Comparison of ENCODE assay signal across 9 cellular contexts in the genomic region with DNA sequence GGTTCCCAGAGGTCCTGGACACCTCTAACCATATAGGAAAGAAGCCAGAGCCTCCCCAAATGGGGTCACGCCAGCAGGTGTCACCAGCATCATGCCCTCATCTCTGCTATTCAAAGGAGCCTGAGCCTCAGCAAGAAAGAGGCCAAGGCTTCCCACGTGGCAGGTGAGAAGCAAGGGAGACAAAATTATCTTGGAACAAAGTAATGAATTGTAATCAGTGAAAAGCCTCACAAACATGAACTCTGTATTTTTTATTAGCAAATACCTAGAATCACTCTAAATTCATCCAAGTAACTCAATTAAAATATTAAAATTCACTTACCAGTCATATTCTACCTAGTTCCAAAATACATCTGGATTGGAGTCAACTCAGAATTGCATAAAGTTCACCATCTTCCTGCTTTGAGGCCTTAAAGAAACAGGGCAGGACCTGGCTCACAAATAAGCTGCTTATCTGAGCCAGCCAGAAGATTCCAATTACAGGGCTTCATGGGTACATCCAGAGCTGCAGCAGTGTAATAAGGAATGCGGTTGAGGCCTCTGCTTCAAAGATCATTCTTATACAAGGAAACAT.
DNase-seq lines count a peak whose midpoint lies in the region; ATAC-seq and TF ChIP-seq lines count a peak whose summit lies in the region.
"Had no signal": no experiment of that assay in that cellular context is flagged by ENCODE, and none has a peak within 500 bp of the region (broad histone marks: within the 10 kb centered on the region; RNA-seq: fewer than 3 reads in every experiment).

No MANE protein-coding gene starts in this region.

- H3K4me1 ChIP-seq in foreskin keratinocyte (peaks cover 8% of the 10 kb centered on the region), stomach (peaks cover 23 to 89% (median 63%) of the 10 kb centered on the region in 4 donors)

- ATAC-seq in foreskin keratinocyte = no peak
- no peak for ATAC-seq in activated CD8-positive, alpha-beta T cell treated with anti-CD3 and anti-CD28 coated beads for 36 hours

- intact Hi-C loops in stomach (cut with DNase I; ENCODE audit: low total_unique reads) = loop anchor here (10.0 kb wide), 1 partner anchor 60 kb away; no protein-coding TSS in a partner anchor
- intact Hi-C loops in activated CD8-positive, alpha-beta T cell treated with anti-CD3 and anti-CD28 coated beads for 36 hours (cut with micrococcal nuclease) = no loop called here

- CTCF ChIA-PET in activated CD8-positive, alpha-beta T cell treated with anti-CD3 and anti-CD28 coated beads for 36 hours (lab: Charles Lee) = interaction anchor here (0.8 to 0.9 kb wide), 2 partner anchors 15 to 31 kb away, joined by 3 read pairs; no protein-coding TSS in a partner anchor

- TF ChIP-seq CTCF in foreskin keratinocyte (conservative IDR thresholded peaks at IDR 0.05) = peak; percentile 26
- no peak for TF ChIP-seq CTCF in stomach (IDR thresholded peaks at IDR 0.05)
- no peak for TF ChIP-seq CTCF in activated CD8-positive, alpha-beta T cell treated with anti-CD3 and anti-CD28 coated beads for 36 hours (IDR thresholded peaks at IDR 0.05)

- no peak overlapping the region for H3K27ac Mint-ChIP-seq in activated CD8-positive, alpha-beta T cell treated with anti-CD3 and anti-CD28 coated beads for 36 hours

- H3K27me3 Mint-ChIP-seq in activated CD8-positive, alpha-beta T cell treated with anti-CD3 and anti-CD28 coated beads for 36 hours = no peaks in the 10 kb centered on the region

- peak in 2 of 3 experiments; percentile 9 to 14 for DNase-seq in NCI-H1417 (lab: John Stamatoyannopoulos, UW)
- DNase-seq in NCI-H1417 treated with DMSO at 0.1 percent for 48 hours (lab: John Stamatoyannopoulos, UW) = no peak
- peak; percentile 5 for DNase-seq in RPMI8226
- no peak for DNase-seq in foreskin keratinocyte
- DNase-seq in stomach = no peak
- DNase-seq in H7 = no peak
- DNase-seq in activated CD8-positive, alpha-beta T cell treated with anti-CD3 and anti-CD28 coated beads for 36 hours = no peak
- DNase-seq in activated CD4-positive, CD25-positive, alpha-beta regulatory T cell (lab: John Stamatoyannopoulos, UW) = no peak
- DNase-seq: NCI-H187 had no signal

- no peak overlapping the region for H3K4me3 ChIP-seq in stomach
- no peak overlapping the region for H3K4me3 ChIP-seq in H7 (ENCODE audit: insufficient read depth, low read depth, low read length)

- no peaks in the 10 kb centered on the region for H3K9me3 Mint-ChIP-seq in activated CD8-positive, alpha-beta T cell treated with anti-CD3 and anti-CD28 coated beads for 36 hours

- H3K4me1 Mint-ChIP-seq in activated CD8-positive, alpha-beta T cell treated with anti-CD3 and anti-CD28 coated beads for 36 hours (ENCODE audit: low read depth) = peaks cover 16% of the 10 kb centered on the region

- no peaks in the 10 kb centered on the region for H3K36me3 ChIP-seq in stomach
- no peaks in the 10 kb centered on the region for H3K36me3 ChIP-seq in H7 (replicated peaks; ENCODE audit: control insufficient read depth, insufficient read depth, low read length)

- no peak overlapping the region for H3K4me3 Mint-ChIP-seq in activated CD8-positive, alpha-beta T cell treated with anti-CD3 and anti-CD28 coated beads for 36 hours

- no peaks in the 10 kb centered on the region for H3K36me3 Mint-ChIP-seq in activated CD8-positive, alpha-beta T cell treated with anti-CD3 and anti-CD28 coated beads for 36 hours (ENCODE audit: low read depth)

- WGBS in stomach, 5 donors = 39 to 59% (median 52%) methylated on average over 3 of the region's 3 CpGs

- TF ChIP-seq POLR2A in stomach (IDR thresholded peaks at IDR 0.05) = no peak

- POLR2A ChIA-PET in activated CD8-positive, alpha-beta T cell treated with anti-CD3 and anti-CD28 coated beads for 36 hours (lab: Charles Lee) = interaction anchor here (0.7 kb wide), 1 partner anchor 81 kb away, joined by 3 read pairs; no protein-coding TSS in a partner anchor

- no peaks in the 10 kb centered on the region for H3K9me3 ChIP-seq in stomach

- no peaks in the 10 kb centered on the region for H3K27me3 ChIP-seq in foreskin keratinocyte
- no peaks in the 10 kb centered on the region for H3K27me3 ChIP-seq in stomach
- no peaks in the 10 kb centered on the region for H3K27me3 ChIP-seq in H7 (ENCODE audit: control insufficient read depth, insufficient read depth, low read length)

- H3K27ac ChIP-seq in foreskin keratinocyte = no peak overlapping the region
- peak overlapping the region in 3 of 5 donors; percentile 17 to 45 (median 30) for H3K27ac ChIP-seq in stomach

- TF ChIP-seq EP300 in stomach (IDR thresholded peaks at IDR 0.05) = no peak

Comparison
In these comparisons a context has a peak if more than half of its experiments do, and no peak if none do; other contexts are left out.
1. DNase-seq: peak in NCI-H1417 (2 of 3) and RPMI8226 (single experiment); none in NCI-H1417 treated with DMSO at 0.1 percent for 48 hours (single experiment), foreskin keratinocyte (0 of 2), stomach (single experiment), H7 (single experiment), activated CD8-positive, alpha-beta T cell treated with anti-CD3 and anti-CD28 coated beads for 36 hours (single experiment) and activated CD4-positive, CD25-positive, alpha-beta regulatory T cell (0 of 4).